Comparison of ENCODE assay signal across 8 cellular contexts in genomic region chr6:27694547-27694874, GRCh38.
A peak's percentile ranks its signal among the peaks of the same experiment; 100 is the strongest.
DNase-seq lines count a peak whose midpoint lies in the region; ATAC-seq and TF ChIP-seq lines count a peak whose summit lies in the region.

No MANE protein-coding gene starts in this region.

- H3K27me3 Mint-ChIP-seq in Calu3 (ENCODE audit: unreplicated experiment): no peaks in the 10 kb centered on the region
- H3K27me3 Mint-ChIP-seq in central memory CD8-positive, alpha-beta T cell: no peaks in the 10 kb centered on the region
- peaks cover 0 to 8% of the 10 kb centered on the region in 2 donors for H3K27me3 Mint-ChIP-seq in natural killer cell (ENCODE audit: low read depth in 2 of 2)

- DNase-seq in Calu3: no peak
- DNase-seq in Jurkat, Clone E6-1 (ENCODE audit: low read depth, low spot score): no peak
- DNase-seq in central memory CD8-positive, alpha-beta T cell (ENCODE audit: low spot score in 2 of 2): no peak
- DNase-seq in natural killer cell: no peak
- DNase-seq in pons (ENCODE audit: low spot score): no peak
- no peak for DNase-seq in DMS53 treated with DMSO at 0.1 percent for 48 hours (lab: John Stamatoyannopoulos, UW; ENCODE audit: unreplicated experiment)
- no peak for DNase-seq in DMS79 (lab: John Stamatoyannopoulos, UW)

- CTCF ChIA-PET in Calu3 (lab: Charles Lee): interaction anchor here (0.6 kb wide), 1 partner anchor 498 kb away, joined by 4 read pairs; no protein-coding TSS in a partner anchor

- intact Hi-C loops in Calu3 (cut with micrococcal nuclease; ENCODE audit: unreplicated experiment): loop anchor here (2.0 kb wide), 1 partner anchor 58 kb away; no protein-coding TSS in a partner anchor
- intact Hi-C loops in natural killer cell (cut with micrococcal nuclease): no loop called here

- TF ChIP-seq CTCF in Calu3 (IDR thresholded peaks at IDR 0.05; ENCODE audit: unreplicated experiment): no peak
- no peak for TF ChIP-seq CTCF in natural killer cell (IDR thresholded peaks at IDR 0.05)

- no peaks in the 10 kb centered on the region for H3K4me1 Mint-ChIP-seq in Calu3 (ENCODE audit: low read depth, unreplicated experiment)
- H3K4me1 Mint-ChIP-seq in central memory CD8-positive, alpha-beta T cell: peaks cover 27% of the 10 kb centered on the region
- H3K4me1 Mint-ChIP-seq in natural killer cell: peaks cover 13 to 22% of the 10 kb centered on the region in 2 donors

- H3K9me3 Mint-ChIP-seq in Calu3 (ENCODE audit: low read depth, unreplicated experiment) (no peaks in the 10 kb centered on the region), natural killer cell (no peaks in the 10 kb centered on the region)
- H3K9me3 Mint-ChIP-seq in central memory CD8-positive, alpha-beta T cell: no peaks in the 10 kb centered on the region

- peak overlapping the region; percentile 94 for H3K4me3 Mint-ChIP-seq in Calu3 (ENCODE audit: low read depth, unreplicated experiment)
- H3K4me3 Mint-ChIP-seq in central memory CD8-positive, alpha-beta T cell: peak overlapping the region; percentile 98
- peak overlapping the region; percentile 93 for H3K4me3 Mint-ChIP-seq in natural killer cell

- H3K27ac Mint-ChIP-seq in Calu3 (ENCODE audit: unreplicated experiment) (peak overlapping the region; percentile 98), natural killer cell (peak overlapping the region; percentile 66 to 88)
- H3K27ac Mint-ChIP-seq in central memory CD8-positive, alpha-beta T cell (ENCODE audit: low read depth): peak overlapping the region; percentile 86

- H3K36me3 Mint-ChIP-seq in Calu3 (ENCODE audit: insufficient read depth, unreplicated experiment) (peaks cover 21% of the 10 kb centered on the region), natural killer cell (no peaks in the 10 kb centered on the region)
- H3K36me3 Mint-ChIP-seq in central memory CD8-positive, alpha-beta T cell (ENCODE audit: insufficient read depth): peaks cover 13% of the 10 kb centered on the region

- no peak for ATAC-seq in central memory CD8-positive, alpha-beta T cell (replicated peaks; ENCODE audit: extremely low read depth, poor library complexity, severe bottlenecking)
- no peak for ATAC-seq in natural killer cell
- no peak for ATAC-seq in GM18867 (IDR thresholded peaks at IDR 0.05; ENCODE audit: unreplicated experiment)

- BruUV-seq in Calu3 (replicated peaks; lab: Mats Ljungman, UMichigan): no TSS peak

- peak overlapping the region; percentile 91 for H3K4me3 ChIP-seq in Jurkat, Clone E6-1 (ENCODE audit: low read length)
